ENCODE assay signal across 8 cellular contexts in genomic region chr6:11143394-11144371, GRCh38. TPM values are rescaled to one million over a fixed set of nuclear protein-coding genes. Genes with fewer than 3 reads are reported as not detected.
DNase-seq lines count a peak whose midpoint lies in the region; ATAC-seq and TF ChIP-seq lines count a peak whose summit lies in the region.

No MANE protein-coding gene starts in this region.

- TF ChIP-seq CTCF in heart left ventricle (IDR thresholded peaks at IDR 0.05) = no peak

- in situ Hi-C loops in SK-MEL-5 (cut with HindIII; ENCODE audit: low pct_unique_long_range_greater_than_20kb, low sequenced_read_pairs) = no loop called here

- 85 to 91% (median 88%) methylated on average over 10 of the region's 10 CpGs for WGBS in heart left ventricle, 4 donors

- H3K27me3 ChIP-seq in heart left ventricle = no peaks in the 10 kb centered on the region

- H3K9me3 ChIP-seq in heart left ventricle = no peaks in the 10 kb centered on the region

- H3K4me1 ChIP-seq in heart left ventricle = peaks cover 0 to 18% (median 0%) of the 10 kb centered on the region in 12 donors

- H3K4me3 ChIP-seq in heart left ventricle = no peak overlapping the region

- ATAC-seq in heart left ventricle = peak; percentile 55 to 86 (median 74)
- no peak for ATAC-seq in GM18867 (IDR thresholded peaks at IDR 0.05; ENCODE audit: unreplicated experiment)
- no peak for ATAC-seq in HG02588 (IDR thresholded peaks at IDR 0.05; ENCODE audit: unreplicated experiment)
- ATAC-seq in HG02973 (IDR thresholded peaks at IDR 0.05; ENCODE audit: unreplicated experiment) = no peak

- no peak for TF ChIP-seq POLR2A in heart left ventricle (IDR thresholded peaks at IDR 0.05)

- DNase-seq in HK-2 (ENCODE audit: unreplicated experiment) = peak; percentile 67
- peak; percentile 84 for DNase-seq in SK-MEL-5 (ENCODE audit: low read depth, low spot score)
- peak; percentile 28 to 77 (median 60) for DNase-seq in heart left ventricle
- peak; percentile 71 for DNase-seq in stromal cell of bone marrow (ENCODE audit: low read depth)
- no peak for DNase-seq in occipital lobe (lab: John Stamatoyannopoulos, UW)

- H3K27ac ChIP-seq in heart left ventricle = no peak overlapping the region

- intact Hi-C loops in heart left ventricle (cut with DNase I) = loop anchor here (1.0 to 10.0 kb wide), 6 partner anchors 351 to 434 kb away; no protein-coding TSS in a partner anchor

- no peaks in the 10 kb centered on the region for H3K36me3 ChIP-seq in heart left ventricle

RNA-seq across cellular contexts. Expression of gene ERVFRD-1, which starts 32.2 kb away (rescaled TPM):
- 0.24 and 0.63 TPM in 2 replicates for total RNA-seq in SK-MEL-5 (2014; rRNA removed; shearing (Covaris generic))
- polyA plus RNA-seq in SK-MEL-5 (2015; cell fraction: cytosol; rRNA removed) = 0.27 and 0.34 TPM in 2 replicates
- polyA plus RNA-seq in SK-MEL-5 (2015; cell fraction: nucleus; rRNA removed) = 1.1 TPM in 2 replicates
- total RNA-seq in heart left ventricle = under 1 TPM in 2 of 9 donors, not detected in 7; 0.07 to 0.18 TPM
- polyA plus RNA-seq in heart left ventricle = under 1 TPM in 1 of 2 donors, not detected in 1; 0.08 TPM
- total RNA-seq in occipital lobe = not detected

RNA-seq across cellular contexts. Expression of gene SMIM13, which starts 50.0 kb away (rescaled TPM):
- total RNA-seq in SK-MEL-5 (2014; rRNA removed; shearing (Covaris generic)) = 33.8 and 34.3 TPM in 2 replicates
- polyA plus RNA-seq in SK-MEL-5 (2015; cell fraction: cytosol; rRNA removed) = 23.1 and 28.6 TPM in 2 replicates
- 17.2 and 17.3 TPM in 2 replicates for polyA plus RNA-seq in SK-MEL-5 (2015; cell fraction: nucleus; rRNA removed)
- total RNA-seq in heart left ventricle = 10 to 100 TPM in 7 of 9 donors, 1 to 10 TPM in 2; 9.4 to 14.6 (median 12.3) TPM
- polyA plus RNA-seq in heart left ventricle = 10 to 100 TPM in 1 of 2 donors, 1 to 10 TPM in 1; 4.6 to 18.4 TPM
- 119 TPM for total RNA-seq in occipital lobe

Comparison
In these comparisons a context has a peak if more than half of its experiments do, and no peak if none do; other contexts are left out.
1. ATAC-seq: peak in heart left ventricle (4 of 4); none in GM18867 (single experiment), HG02588 (single experiment) and HG02973 (single experiment).